ENCODE assay signal across 9 cellular contexts in genomic region chr17:74453665-74454196, GRCh38. TPM values are rescaled to one million over a fixed set of nuclear protein-coding genes. Genes with fewer than 3 reads are reported as not detected.
DNase-seq lines count a peak whose midpoint lies in the region; ATAC-seq and TF ChIP-seq lines count a peak whose summit lies in the region.
"Had no signal": no experiment of that assay in that cellular context is flagged by ENCODE, and none has a peak within 500 bp of the region (broad histone marks: within the 10 kb centered on the region; RNA-seq: fewer than 3 reads in every experiment).

No MANE protein-coding gene starts in this region.

- H3K36me3 Mint-ChIP-seq in activated CD8-positive, alpha-beta T cell treated with anti-CD3 and anti-CD28 coated beads, Interleukin-2, amount 10 ng/mL, durations not matched to agents 7 days and 5 days (ENCODE audit: low read depth) = no peaks in the 10 kb centered on the region

- H3K4me3 Mint-ChIP-seq in activated CD8-positive, alpha-beta T cell treated with anti-CD3 and anti-CD28 coated beads, Interleukin-2, amount 10 ng/mL, durations not matched to agents 7 days and 5 days = peak overlapping the region; percentile 8

- TF ChIP-seq CTCF in gastroesophageal sphincter (IDR thresholded peaks at IDR 0.05) (no peak), psoas muscle (IDR thresholded peaks at IDR 0.05) (no peak), brain microvascular endothelial cell (IDR thresholded peaks at IDR 0.05; ENCODE audit: low read depth, low read length, missing control alignments) (no peak)

- DNase-seq in AG08396 (ENCODE audit: low spot score) (peak; percentile 96), GM19238 (ENCODE audit: insufficient read length, low spot score) (peak; percentile 97), KBM-7 (peak; percentile 69), psoas muscle (no peak), brain microvascular endothelial cell (no peak)
- no peak for DNase-seq in activated CD8-positive, alpha-beta T cell treated with anti-CD3 and anti-CD28 coated beads, Interleukin-2, amount 10 ng/mL, durations not matched to agents 7 days and 5 days

- H3K4me1 ChIP-seq in gastroesophageal sphincter (peaks cover 0 to 51% (median 25%) of the 10 kb centered on the region in 3 donors), psoas muscle (peaks cover 53% of the 10 kb centered on the region)

- CTCF ChIA-PET in activated CD8-positive, alpha-beta T cell treated with anti-CD3 and anti-CD28 coated beads, Interleukin-2, amount 10 ng/mL, durations not matched to agents 7 days and 5 days (lab: Charles Lee) = interaction anchor here (1.3 to 5.9 kb wide), 4 partner anchors 34 to 85 kb away, joined by 3 to 68 read pairs (median 16); partner anchors contain the start of gene GPR142

- no peaks in the 10 kb centered on the region for H3K9me3 Mint-ChIP-seq in activated CD8-positive, alpha-beta T cell treated with anti-CD3 and anti-CD28 coated beads, Interleukin-2, amount 10 ng/mL, durations not matched to agents 7 days and 5 days (ENCODE audit: insufficient read depth)

- H3K36me3 ChIP-seq in gastroesophageal sphincter (no peaks in the 10 kb centered on the region), psoas muscle (ENCODE audit: insufficient read depth in 1 of 2, low read depth in 1 of 2) (no peaks in the 10 kb centered on the region), brain microvascular endothelial cell (replicated peaks) (no peaks in the 10 kb centered on the region)

- no peak for TF ChIP-seq POLR2A in gastroesophageal sphincter (IDR thresholded peaks at IDR 0.05)

- H3K27ac ChIP-seq in gastroesophageal sphincter (peak overlapping the region; percentile 23 to 88 (median 86)), psoas muscle (peak overlapping the region; percentile 86), brain microvascular endothelial cell (no peak overlapping the region)

- H3K4me1 Mint-ChIP-seq in activated CD8-positive, alpha-beta T cell treated with anti-CD3 and anti-CD28 coated beads, Interleukin-2, amount 10 ng/mL, durations not matched to agents 7 days and 5 days (ENCODE audit: low read depth) = peaks cover 25% of the 10 kb centered on the region

- H3K9me3 ChIP-seq in gastroesophageal sphincter (no peaks in the 10 kb centered on the region), psoas muscle (no peaks in the 10 kb centered on the region)

- H3K27ac Mint-ChIP-seq in activated CD8-positive, alpha-beta T cell treated with anti-CD3 and anti-CD28 coated beads, Interleukin-2, amount 10 ng/mL, durations not matched to agents 7 days and 5 days = no peak overlapping the region

- H3K27me3 ChIP-seq in gastroesophageal sphincter (peaks cover 9% of the 10 kb centered on the region), psoas muscle (ENCODE audit: insufficient read depth in 3 of 3, low read length in 2 of 3) (no peaks in the 10 kb centered on the region), brain microvascular endothelial cell (replicated peaks) (peaks cover 6% of the 10 kb centered on the region)

- in situ Hi-C loops in KBM-7 (cut with MboI; ENCODE audit: low pct_unique_long_range_greater_than_20kb, low sequenced_read_pairs) (loop anchor here (10.0 kb wide), 1 partner anchor 79 kb away; no protein-coding TSS in a partner anchor), brain microvascular endothelial cell (cut with HindIII; ENCODE audit: low pct_ligation_motif_present, low sequenced_read_pairs) (no loop called here)

- peaks cover 20% of the 10 kb centered on the region for H3K27me3 Mint-ChIP-seq in activated CD8-positive, alpha-beta T cell treated with anti-CD3 and anti-CD28 coated beads, Interleukin-2, amount 10 ng/mL, durations not matched to agents 7 days and 5 days (ENCODE audit: low read depth)

- H3K4me3 ChIP-seq in gastroesophageal sphincter = peak overlapping the region; percentile 35 to 55
- H3K4me3 ChIP-seq in psoas muscle = peak overlapping the region; percentile 65
- H3K4me3 ChIP-seq in brain microvascular endothelial cell (ENCODE audit: low read depth, low read length) = no peak overlapping the region

- intact Hi-C loops in psoas muscle (cut with DNase I) = loop anchor here in 1 of 2 donors (5.0 to 10.0 kb wide), 2 partner anchors 36 to 239 kb away; partner anchors contain the start of gene TTYH2

- POLR2A ChIA-PET in activated CD8-positive, alpha-beta T cell treated with anti-CD3 and anti-CD28 coated beads, Interleukin-2, amount 10 ng/mL, durations not matched to agents 7 days and 5 days (lab: Charles Lee) = no interaction called here

- no peak for TF ChIP-seq EP300 in gastroesophageal sphincter (IDR thresholded peaks at IDR 0.05)

- WGBS in gastroesophageal sphincter (ENCODE audit: low coverage in 1 of 2), 2 donors = no CpG with 5 or more reads among the region's 43 CpGs
- WGBS in psoas muscle, 3 donors = 2 to 6% (median 5%) methylated on average over 12 to 43 of the region's 43 CpGs

- ATAC-seq in activated CD8-positive, alpha-beta T cell treated with anti-CD3 and anti-CD28 coated beads, Interleukin-2, amount 10 ng/mL, durations not matched to agents 7 days and 5 days = no peak
- ATAC-seq in gastroesophageal sphincter = peak; percentile 97
- peak; percentile 91 to 93 (median 92) for ATAC-seq in psoas muscle
- no peak for ATAC-seq in HG02623 (IDR thresholded peaks at IDR 0.05; ENCODE audit: unreplicated experiment)

RNA-seq across cellular contexts. Expression of gene CD300A, which starts 12.7 kb away (rescaled TPM):
- total RNA-seq in activated CD8-positive, alpha-beta T cell treated with anti-CD3 and anti-CD28 coated beads, Interleukin-2, amount 10 ng/mL, durations not matched to agents 7 days and 5 days = 1 to 10 TPM; 2.1 to 2.8 TPM
- total RNA-seq in gastroesophageal sphincter = 1 to 10 TPM; 2.0 to 5.8 (median 3.1) TPM
- 1 to 10 TPM in 2 of 4 donors, under 1 TPM in 2; 0.54 to 2.4 (median 1.2) TPM for total RNA-seq in psoas muscle
- polyA plus RNA-seq in psoas muscle = under 1 TPM; 0.29 to 0.69 (median 0.38) TPM
- total RNA-seq: dermis microvascular lymphatic vessel endothelial cell had no signal

RNA-seq across cellular contexts. Expression of gene GPRC5C, which starts 21.8 kb away (rescaled TPM):
- under 1 TPM in 1 of 2 experiments, not detected in 1; 0.32 TPM for total RNA-seq in activated CD8-positive, alpha-beta T cell treated with anti-CD3 and anti-CD28 coated beads, Interleukin-2, amount 10 ng/mL, durations not matched to agents 7 days and 5 days
- total RNA-seq in gastroesophageal sphincter (10 to 100 TPM; 11.3 to 27.2 (median 14.3) TPM), psoas muscle (100 to 1,000 TPM in 2 of 4 donors, 10 to 100 TPM in 2; 57.0 to 123 (median 97.7) TPM)
- 10 to 100 TPM; 42.9 to 47.7 (median 44.8) TPM for polyA plus RNA-seq in psoas muscle

Comparison
In these comparisons a context has a peak if more than half of its experiments do, and no peak if none do; other contexts are left out.
1. DNase-seq: peak in AG08396 (single experiment), GM19238 (single experiment) and KBM-7 (single experiment); none in activated CD8-positive, alpha-beta T cell treated with anti-CD3 and anti-CD28 coated beads, Interleukin-2, amount 10 ng/mL, durations not matched to agents 7 days and 5 days (single experiment), psoas muscle (0 of 2) and brain microvascular endothelial cell (single experiment).
2. ATAC-seq: peak in gastroesophageal sphincter (single experiment) and psoas muscle (4 of 4); none in activated CD8-positive, alpha-beta T cell treated with anti-CD3 and anti-CD28 coated beads, Interleukin-2, amount 10 ng/mL, durations not matched to agents 7 days and 5 days (single experiment) and HG02623 (single experiment).
3. RNA of gene GPRC5C, which starts 21.8 kb away (total RNA-seq): 57.0 to 123 TPM in psoas muscle and 11.3 to 27.2 TPM in gastroesophageal sphincter; 0.32 TPM in activated CD8-positive, alpha-beta T cell treated with anti-CD3 and anti-CD28 coated beads, Interleukin-2, amount 10 ng/mL, durations not matched to agents 7 days and 5 days; every median in the first group is over 4 times any median in the second.